2 cellular contexts compared by ENCODE assay signal in the genomic region with DNA sequence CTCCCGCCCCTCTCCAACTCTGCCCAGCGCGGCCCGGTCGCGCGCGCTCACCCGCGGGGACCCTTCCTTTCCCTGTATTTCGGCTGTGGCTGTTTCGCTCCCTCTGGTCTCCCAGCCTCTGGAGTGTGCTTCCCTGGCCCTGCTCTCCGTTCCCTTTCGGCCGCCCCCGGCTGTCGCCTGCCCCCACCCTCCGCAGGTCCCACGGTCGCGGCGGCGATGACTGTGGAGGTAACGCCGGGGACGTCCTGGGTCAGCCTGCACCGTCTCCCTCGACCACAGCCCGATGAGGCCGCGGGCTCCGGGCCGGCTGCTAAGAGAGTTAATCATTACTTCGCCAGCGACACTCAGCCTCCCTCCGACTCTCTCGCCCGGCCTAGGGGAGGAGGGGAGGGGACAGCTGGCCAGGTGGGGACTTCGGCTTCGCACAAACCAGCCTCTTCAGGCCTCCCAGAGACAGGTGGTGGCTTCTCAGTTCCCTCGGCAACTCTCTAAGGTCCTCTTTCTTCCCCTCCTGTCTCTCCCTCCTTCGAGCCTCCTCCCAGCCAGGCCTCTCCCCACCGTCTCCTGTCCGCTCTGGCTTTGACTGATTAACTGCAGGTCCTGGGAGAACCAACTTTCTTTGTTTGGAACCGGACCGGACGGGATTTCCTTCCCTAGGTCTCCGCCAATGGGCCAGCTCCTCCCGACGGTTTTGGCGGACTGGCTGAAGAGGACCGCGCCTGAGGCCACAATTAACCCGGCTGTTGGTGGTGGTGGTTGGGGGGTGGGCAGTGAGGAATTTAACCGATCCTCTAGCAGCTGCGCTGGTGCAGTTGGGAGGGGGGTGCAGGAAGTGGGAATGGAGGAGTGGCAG.
TF ChIP-seq lines count a peak whose summit lies in the region.

No MANE protein-coding gene starts in this region.

TF ChIP-seq in H1, 55 proteins besides CTCF, POLR2A, EP300 and RAD21 (continues in another document):
- TF ChIP-seq NANOG (IDR thresholded peaks at IDR 0.05; ENCODE audit: insufficient read depth, low read depth, low read length, poor library complexity, severe bottlenecking) (no peak), JUND (IDR thresholded peaks at IDR 0.05; ENCODE audit: low read length) (no peak), RFX5 (IDR thresholded peaks at IDR 0.05; ENCODE audit: borderline replicate concordance, low read depth, low read length) (no peak), RBBP5 (IDR thresholded peaks at IDR 0.05; ENCODE audit: borderline replicate concordance, low read depth, low read length) (no peak), SRF (IDR thresholded peaks at IDR 0.05; ENCODE audit: low read depth, low read length) (no peak), HDAC6 (IDR thresholded peaks at IDR 0.05; ENCODE audit: low read depth, low read length) (no peak), SP4 (IDR thresholded peaks at IDR 0.05; ENCODE audit: low read length) (no peak), KDM1A (IDR thresholded peaks at IDR 0.05; ENCODE audit: borderline replicate concordance, low read length) (no peak), HDAC2 (IDR thresholded peaks at IDR 0.05; ENCODE audit: borderline replicate concordance in 1 of 2, low read depth in 2 of 2, low read length in 2 of 2) (no peak), BACH1 (IDR thresholded peaks at IDR 0.05; ENCODE audit: low read length) (no peak), TBP (IDR thresholded peaks at IDR 0.05; ENCODE audit: low read depth, low read length) (no peak), TAF1 (IDR thresholded peaks at IDR 0.05; ENCODE audit: low read depth, low read length) (no peak), BCL11A (IDR thresholded peaks at IDR 0.05; ENCODE audit: low read depth in 2 of 2, low read length in 2 of 2) (no peak), SIX5 (IDR thresholded peaks at IDR 0.05; ENCODE audit: low read depth, low read length) (no peak), CHD1 (IDR thresholded peaks at IDR 0.05; ENCODE audit: low read depth, low read length) (no peak), JUN (IDR thresholded peaks at IDR 0.05; ENCODE audit: low read depth, low read length) (no peak), EGR1 (IDR thresholded peaks at IDR 0.05; ENCODE audit: borderline replicate concordance, low read depth, low read length) (peak; percentile 67; the same call in 1 of the 2 replicates), KDM5A (IDR thresholded peaks at IDR 0.05; ENCODE audit: low read length) (no peak), PHF8 (conservative IDR thresholded peaks at IDR 0.05; ENCODE audit: low read depth, low read length) (no peak), SP2 (IDR thresholded peaks at IDR 0.05; ENCODE audit: low read length) (no peak), BRCA1 (IDR thresholded peaks at IDR 0.05; ENCODE audit: low read depth, low read length) (no peak), KDM4A (IDR thresholded peaks at IDR 0.05; ENCODE audit: low read depth, low read length, severe bottlenecking) (peak; percentile 41), FOSL1 (IDR thresholded peaks at IDR 0.05; ENCODE audit: insufficient read depth, low read depth, low read length) (no peak), CEBPB (IDR thresholded peaks at IDR 0.05; ENCODE audit: low read depth, low read length) (no peak), RXRA (IDR thresholded peaks at IDR 0.05; ENCODE audit: insufficient read depth, low read depth, low read length) (no peak), SUZ12 (IDR thresholded peaks at IDR 0.05; ENCODE audit: low read length) (peak; percentile 95), CBX5 (IDR thresholded peaks at IDR 0.05; ENCODE audit: low read depth, low read length) (no peak), CREB1 (IDR thresholded peaks at IDR 0.05) (no peak), EZH2 (IDR thresholded peaks at IDR 0.05; ENCODE audit: low read depth, low read length, severe bottlenecking) (peak; percentile 99), ASH2L (IDR thresholded peaks at IDR 0.05; ENCODE audit: low read length) (no peak), SIRT6 (IDR thresholded peaks at IDR 0.05; ENCODE audit: low read length) (no peak), TEAD4 (IDR thresholded peaks at IDR 0.05; ENCODE audit: low read depth, low read length) (no peak), CHD2 (IDR thresholded peaks at IDR 0.05; ENCODE audit: low read length) (no peak), CBX8 (IDR thresholded peaks at IDR 0.05; ENCODE audit: borderline replicate concordance, low read depth, low read length) (no peak; the same call in 1 of the 2 replicates), GTF2F1 (IDR thresholded peaks at IDR 0.05; ENCODE audit: borderline replicate concordance, low read depth, low read length) (no peak), ZNF274 (IDR thresholded peaks at IDR 0.05; ENCODE audit: borderline replicate concordance, extremely low read depth, low read length) (no peak), SAP30 (IDR thresholded peaks at IDR 0.05; ENCODE audit: insufficient read depth, insufficient replicate concordance, low read length) (no peak), YY1 (IDR thresholded peaks at IDR 0.05; ENCODE audit: low read depth, low read length) (no peak), POLR2AphosphoS5 (IDR thresholded peaks at IDR 0.05; ENCODE audit: low read depth, low read length) (no peak), RNF2 (IDR thresholded peaks at IDR 0.05; ENCODE audit: borderline replicate concordance, low read depth, low read length, missing control alignments, poor library complexity, severe bottlenecking) (peak; percentile 62), CTBP2 (IDR thresholded peaks at IDR 0.05; ENCODE audit: borderline replicate concordance, insufficient read depth, insufficient read length, low read length) (peak; percentile 88), NRF1 (IDR thresholded peaks at IDR 0.05; ENCODE audit: low read depth, low read length) (no peak), TCF12 (IDR thresholded peaks at IDR 0.05; ENCODE audit: low read depth, low read length) (peak; percentile 34; the same call in 1 of the 2 replicates), POU5F1 (IDR thresholded peaks at IDR 0.05; ENCODE audit: low read depth, low read length) (no peak)
- TF ChIP-seq, protein P1, sequence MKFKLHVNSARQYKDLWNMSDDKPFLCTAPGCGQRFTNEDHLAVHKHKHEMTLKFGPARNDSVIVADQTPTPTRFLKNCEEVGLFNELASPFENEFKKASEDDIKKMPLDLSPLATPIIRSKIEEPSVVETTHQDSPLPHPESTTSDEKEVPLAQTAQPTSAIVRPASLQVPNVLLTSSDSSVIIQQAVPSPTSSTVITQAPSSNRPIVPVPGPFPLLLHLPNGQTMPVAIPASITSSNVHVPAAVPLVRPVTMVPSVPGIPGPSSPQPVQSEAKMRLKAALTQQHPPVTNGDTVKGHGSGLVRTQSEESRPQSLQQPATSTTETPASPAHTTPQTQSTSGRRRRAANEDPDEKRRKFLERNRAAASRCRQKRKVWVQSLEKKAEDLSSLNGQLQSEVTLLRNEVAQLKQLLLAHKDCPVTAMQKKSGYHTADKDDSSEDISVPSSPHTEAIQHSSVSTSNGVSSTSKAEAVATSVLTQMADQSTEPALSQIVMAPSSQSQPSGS (IDR thresholded peaks at IDR 0.05; ENCODE audit: low read length): no peak
- TF ChIP-seq, protein P2, sequence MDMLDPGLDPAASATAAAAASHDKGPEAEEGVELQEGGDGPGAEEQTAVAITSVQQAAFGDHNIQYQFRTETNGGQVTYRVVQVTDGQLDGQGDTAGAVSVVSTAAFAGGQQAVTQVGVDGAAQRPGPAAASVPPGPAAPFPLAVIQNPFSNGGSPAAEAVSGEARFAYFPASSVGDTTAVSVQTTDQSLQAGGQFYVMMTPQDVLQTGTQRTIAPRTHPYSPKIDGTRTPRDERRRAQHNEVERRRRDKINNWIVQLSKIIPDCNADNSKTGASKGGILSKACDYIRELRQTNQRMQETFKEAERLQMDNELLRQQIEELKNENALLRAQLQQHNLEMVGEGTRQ (IDR thresholded peaks at IDR 0.05; ENCODE audit: low read length): no peak

TF ChIP-seq in neural cell, 6 proteins besides CTCF, POLR2A, EP300 and RAD21:
- TF ChIP-seq, protein P3, sequence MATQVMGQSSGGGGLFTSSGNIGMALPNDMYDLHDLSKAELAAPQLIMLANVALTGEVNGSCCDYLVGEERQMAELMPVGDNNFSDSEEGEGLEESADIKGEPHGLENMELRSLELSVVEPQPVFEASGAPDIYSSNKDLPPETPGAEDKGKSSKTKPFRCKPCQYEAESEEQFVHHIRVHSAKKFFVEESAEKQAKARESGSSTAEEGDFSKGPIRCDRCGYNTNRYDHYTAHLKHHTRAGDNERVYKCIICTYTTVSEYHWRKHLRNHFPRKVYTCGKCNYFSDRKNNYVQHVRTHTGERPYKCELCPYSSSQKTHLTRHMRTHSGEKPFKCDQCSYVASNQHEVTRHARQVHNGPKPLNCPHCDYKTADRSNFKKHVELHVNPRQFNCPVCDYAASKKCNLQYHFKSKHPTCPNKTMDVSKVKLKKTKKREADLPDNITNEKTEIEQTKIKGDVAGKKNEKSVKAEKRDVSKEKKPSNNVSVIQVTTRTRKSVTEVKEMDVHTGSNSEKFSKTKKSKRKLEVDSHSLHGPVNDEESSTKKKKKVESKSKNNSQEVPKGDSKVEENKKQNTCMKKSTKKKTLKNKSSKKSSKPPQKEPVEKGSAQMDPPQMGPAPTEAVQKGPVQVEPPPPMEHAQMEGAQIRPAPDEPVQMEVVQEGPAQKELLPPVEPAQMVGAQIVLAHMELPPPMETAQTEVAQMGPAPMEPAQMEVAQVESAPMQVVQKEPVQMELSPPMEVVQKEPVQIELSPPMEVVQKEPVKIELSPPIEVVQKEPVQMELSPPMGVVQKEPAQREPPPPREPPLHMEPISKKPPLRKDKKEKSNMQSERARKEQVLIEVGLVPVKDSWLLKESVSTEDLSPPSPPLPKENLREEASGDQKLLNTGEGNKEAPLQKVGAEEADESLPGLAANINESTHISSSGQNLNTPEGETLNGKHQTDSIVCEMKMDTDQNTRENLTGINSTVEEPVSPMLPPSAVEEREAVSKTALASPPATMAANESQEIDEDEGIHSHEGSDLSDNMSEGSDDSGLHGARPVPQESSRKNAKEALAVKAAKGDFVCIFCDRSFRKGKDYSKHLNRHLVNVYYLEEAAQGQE (IDR thresholded peaks at IDR 0.05; ENCODE audit: borderline replicate concordance): no peak
- TF ChIP-seq MXI1 (conservative IDR thresholded peaks at IDR 0.05; ENCODE audit: poor library complexity, severe bottlenecking): no peak
- TF ChIP-seq TAF1 (IDR thresholded peaks at IDR 0.05; ENCODE audit: low read depth): no peak
- TF ChIP-seq SMC3 (conservative IDR thresholded peaks at IDR 0.05; ENCODE audit: poor library complexity): no peak
- TF ChIP-seq POLR2AphosphoS5 (IDR thresholded peaks at IDR 0.05): no peak
- peak; percentile 93 for TF ChIP-seq EZH2 (IDR thresholded peaks at IDR 0.05; ENCODE audit: borderline replicate concordance, insufficient read depth, low read length, poor library complexity, severe bottlenecking)
